ENCODE assay signal across 17 cellular contexts in the genomic region with DNA sequence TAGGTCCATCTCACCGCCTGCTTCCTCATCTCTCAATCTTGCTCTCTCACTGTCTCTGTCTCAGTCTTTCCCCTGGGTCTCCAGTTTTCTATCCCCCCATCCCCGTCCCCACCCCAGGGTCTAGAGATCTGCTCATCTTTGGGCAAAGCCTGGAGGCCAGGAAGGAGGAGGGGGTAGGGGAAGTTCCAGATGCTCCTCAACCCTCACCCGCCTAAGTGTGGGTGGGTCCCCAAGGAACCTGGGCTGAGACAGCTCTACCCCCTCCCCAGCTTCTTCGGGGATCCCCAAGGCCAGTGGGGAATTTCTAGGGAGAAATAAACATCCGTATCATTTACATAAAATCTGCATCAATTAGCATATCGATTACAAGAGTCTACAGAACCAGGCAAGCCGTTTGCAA. TPM values are rescaled to one million over a fixed set of nuclear protein-coding genes. Genes with fewer than 3 reads are reported as not detected.
A peak's percentile ranks its signal among the peaks of the same experiment; 100 is the strongest.
DNase-seq lines count a peak whose midpoint lies in the region; TF ChIP-seq lines count a peak whose summit lies in the region.
"Had no signal": no experiment of that assay in that cellular context is flagged by ENCODE, and none has a peak within 500 bp of the region (broad histone marks: within the 10 kb centered on the region; RNA-seq: fewer than 3 reads in every experiment).

No MANE protein-coding gene starts in this region.

- CTCF ChIA-PET in Calu3 (lab: Charles Lee) = no interaction called here

- H3K27me3 Mint-ChIP-seq in Calu3 (ENCODE audit: unreplicated experiment) (peaks cover 42% of the 10 kb centered on the region), brain (peaks cover 8% of the 10 kb centered on the region)

- H3K36me3 Mint-ChIP-seq in Calu3 (ENCODE audit: insufficient read depth, unreplicated experiment) = no peaks in the 10 kb centered on the region
- no peaks in the 10 kb centered on the region for H3K36me3 Mint-ChIP-seq in brain
- H3K36me3 Mint-ChIP-seq: CD8-positive, alpha-beta memory T cell had no signal

- H2BK120ac ChIP-seq in neuronal stem cell (ENCODE audit: low read depth, low read length) = no peak overlapping the region

- no peak overlapping the region for H4K91ac ChIP-seq in neuronal stem cell (ENCODE audit: low read depth, low read length, poor library complexity)

- no peaks in the 10 kb centered on the region for H3K9me3 ChIP-seq in OCI-LY3 (ENCODE audit: insufficient read depth, low read length)
- H3K9me3 ChIP-seq in neuronal stem cell (replicated peaks in 1 of 2; ENCODE audit: control insufficient read depth in 2 of 2, insufficient read depth in 1 of 2, low read depth in 1 of 2, low read length in 2 of 2) = no peaks in the 10 kb centered on the region
- H3K9me3 ChIP-seq: A549; BE2C; BLaER1 treated with 17β-estradiol and CSF1 and Interleukin-3, amounts not matched to agents 10 nM and 100 nM had no signal

- H3K27ac ChIP-seq in OCI-LY3 (ENCODE audit: low read length) (no peak overlapping the region), neuronal stem cell (replicated peaks; ENCODE audit: low read length) (no peak overlapping the region)
- H3K27ac ChIP-seq: A549; BLaER1 treated with 17β-estradiol and CSF1 and Interleukin-3, amounts not matched to agents 10 nM and 100 nM had no signal

- H3K79me1 ChIP-seq in neuronal stem cell (ENCODE audit: low read depth, low read length) = no peaks in the 10 kb centered on the region

- H3K4me1 Mint-ChIP-seq in Calu3 (ENCODE audit: low read depth, unreplicated experiment) (peaks cover 7% of the 10 kb centered on the region), brain (peaks cover 24% of the 10 kb centered on the region)
- H3K4me1 Mint-ChIP-seq: CD8-positive, alpha-beta memory T cell had no signal

- peak overlapping the region; percentile 89 for H2BK15ac ChIP-seq in neuronal stem cell (ENCODE audit: low read length)

- peaks cover 30% of the 10 kb centered on the region for H3K4me1 ChIP-seq in OCI-LY3 (ENCODE audit: low read length)
- peaks cover 3 to 4% of the 10 kb centered on the region in 2 donors for H3K4me1 ChIP-seq in neuronal stem cell (ENCODE audit: control insufficient read depth in 2 of 2, insufficient read depth in 1 of 2, low read depth in 1 of 2, low read length in 2 of 2)
- H3K4me1 ChIP-seq: A549, BE2C had no signal

- no peaks in the 10 kb centered on the region for H3K79me2 ChIP-seq in OCI-LY3 (ENCODE audit: low read length)

- no CpG with 5 or more reads among the region's 7 CpGs for WGBS in neuronal stem cell (ENCODE audit: extremely low coverage in 2 of 2, insufficient read length in 2 of 2, insufficient replicate concordance in 1 of 2), 2 donors

- H3K4me2 ChIP-seq in OCI-LY3 (ENCODE audit: low read length) (peak overlapping the region; percentile 26), neuronal stem cell (ENCODE audit: insufficient read depth, low read length, poor library complexity, severe bottlenecking) (no peak overlapping the region)
- H3K4me2 ChIP-seq: A549 had no signal

- DNase-seq in Calu3 (no peak), neuronal stem cell (ENCODE audit: low spot score) (no peak), kidney glomerular epithelial cell (lab: John Stamatoyannopoulos, UW) (no peak), DMS153 treated with DMSO at 0.1 percent for 48 hours (lab: John Stamatoyannopoulos, UW; ENCODE audit: unreplicated experiment) (no peak), KG1 (lab: John Stamatoyannopoulos, UW) (no peak)
- DNase-seq in stimulated activated CD4-positive, alpha-beta T cell treated with anti-CD3 and anti-CD28 coated beads, Interleukin-2, amount 100 ng/mL, for 48 hours = no peak
- DNase-seq: ACHN; BE2C; CD4-positive, alpha-beta T cell; CD8-positive, alpha-beta memory T cell; DND-41; GOT3; HCEC 1CT had no signal

- H3K4ac ChIP-seq in neuronal stem cell (ENCODE audit: low read length) = no peak overlapping the region

- H3K27me3 ChIP-seq in OCI-LY3 (ENCODE audit: low read depth, low read length) (no peaks in the 10 kb centered on the region), neuronal stem cell (ENCODE audit: control insufficient read depth in 3 of 3, insufficient read depth in 3 of 3, low read depth in 1 of 3, low read length in 3 of 3) (peaks cover 0 to 2% (median 0%) of the 10 kb centered on the region in 3 experiments)
- H3K27me3 ChIP-seq: BLaER1 treated with 17β-estradiol and CSF1 and Interleukin-3, amounts not matched to agents 10 nM and 100 nM had no signal

- intact Hi-C loops in Calu3 (cut with micrococcal nuclease; ENCODE audit: unreplicated experiment) = no loop called here

- peak overlapping the region; percentile 57 for H3K18ac ChIP-seq in neuronal stem cell (ENCODE audit: low read length)

- no TSS peak for BruUV-seq in Calu3 (replicated peaks; lab: Mats Ljungman, UMichigan)

- H3K14ac ChIP-seq in neuronal stem cell (ENCODE audit: low read length) = no peak overlapping the region

- H3K27ac Mint-ChIP-seq in Calu3 (ENCODE audit: unreplicated experiment) = peak overlapping the region; percentile 66
- H3K27ac Mint-ChIP-seq in brain = peak overlapping the region in 3 of 5 experiments; percentile 14 to 85 (median 30)
- H3K27ac Mint-ChIP-seq: CD4-positive, alpha-beta T cell; CD8-positive, alpha-beta memory T cell had no signal

- H2AFZ ChIP-seq in OCI-LY3 (ENCODE audit: low read depth, low read length) (no peak overlapping the region), neuronal stem cell (ENCODE audit: low read length) (no peak overlapping the region)

- H3K4me3 Mint-ChIP-seq in Calu3 (ENCODE audit: low read depth, unreplicated experiment) (no peak overlapping the region), brain (no peak overlapping the region)
- H3K4me3 Mint-ChIP-seq: CD4-positive, alpha-beta T cell; CD8-positive, alpha-beta memory T cell had no signal

- H4K20me1 ChIP-seq in OCI-LY3 (ENCODE audit: insufficient read depth, low read length) = no peaks in the 10 kb centered on the region
- H4K20me1 ChIP-seq: BLaER1 treated with 17β-estradiol and CSF1 and Interleukin-3, amounts not matched to agents 10 nM and 100 nM had no signal

- TF ChIP-seq CTCF in Calu3 (IDR thresholded peaks at IDR 0.05; ENCODE audit: unreplicated experiment) = no peak
- TF ChIP-seq CTCF in OCI-LY3 (IDR thresholded peaks at IDR 0.05; ENCODE audit: low read depth, low read length) = no peak
- TF ChIP-seq CTCF in brain (conservative IDR thresholded peaks at IDR 0.05) = no peak

- H3K9me3 Mint-ChIP-seq in Calu3 (ENCODE audit: low read depth, unreplicated experiment) = no peaks in the 10 kb centered on the region
- peaks cover 0 to 14% (median 0%) of the 10 kb centered on the region in 5 experiments for H3K9me3 Mint-ChIP-seq in brain
- H3K9me3 Mint-ChIP-seq: CD4-positive, alpha-beta T cell had no signal

- H3K9ac ChIP-seq in OCI-LY3 (ENCODE audit: low read length) (no peak overlapping the region), neuronal stem cell (ENCODE audit: low read depth, low read length, poor library complexity) (no peak overlapping the region)
- H3K9ac ChIP-seq: BLaER1 treated with 17β-estradiol and CSF1 and Interleukin-3, amounts not matched to agents 10 nM and 100 nM had no signal

- H3K4me3 ChIP-seq in OCI-LY3 (ENCODE audit: low read length) (no peak overlapping the region), neuronal stem cell (ENCODE audit: low read length in 2 of 2) (no peak overlapping the region)
- H3K4me3 ChIP-seq: A549; BLaER1 treated with 17β-estradiol and CSF1 and Interleukin-3, amounts not matched to agents 10 nM and 100 nM had no signal

- no peak overlapping the region for H3K23ac ChIP-seq in neuronal stem cell (ENCODE audit: low read depth, low read length, poor library complexity)

- H2BK12ac ChIP-seq in neuronal stem cell (ENCODE audit: low read length) = peak overlapping the region; percentile 88

- H3K36me3 ChIP-seq in OCI-LY3 (replicated peaks; ENCODE audit: low read depth, low read length) (no peaks in the 10 kb centered on the region), neuronal stem cell (replicated peaks in 1 of 2; ENCODE audit: control insufficient read depth in 2 of 2, insufficient read depth in 2 of 2, low read length in 2 of 2) (no peaks in the 10 kb centered on the region)
- H3K36me3 ChIP-seq: BE2C; BLaER1 treated with 17β-estradiol and CSF1 and Interleukin-3, amounts not matched to agents 10 nM and 100 nM had no signal

- peak overlapping the region; percentile 95 for H2AK5ac ChIP-seq in neuronal stem cell (ENCODE audit: low read depth, low read length)

- H4K8ac ChIP-seq in neuronal stem cell (ENCODE audit: low read depth, low read length) = no peak overlapping the region

- H2BK5ac ChIP-seq in neuronal stem cell (ENCODE audit: low read length) = peak overlapping the region; percentile 94

RNA-seq across cellular contexts. Expression of a gene that starts 31.8 kb away (rescaled TPM):
- total RNA-seq in Calu3 (2022) = 0.21 and 0.34 TPM in 2 replicates
- polyA plus RNA-seq in brain (ENCODE audit: insufficient read depth, low read depth, low replicate concordance) = 39.1 TPM
- 42.5 TPM for polyA plus RNA-seq in neuronal stem cell (2013, experiment 1 of 2)
- polyA plus RNA-seq in neuronal stem cell (2013, experiment 2 of 2) = 43.0 TPM
- polyA plus RNA-seq: CD8-positive, alpha-beta memory T cell had no signal

RNA-seq across cellular contexts. Expression of a gene that starts 48.0 kb away (rescaled TPM):
- total RNA-seq in Calu3 (2022) = 4.3 and 5.3 TPM in 2 replicates
- polyA plus RNA-seq in brain (ENCODE audit: insufficient read depth, low read depth, low replicate concordance) = 38.6 TPM
- polyA plus RNA-seq in neuronal stem cell (2013, experiment 1 of 2) = 15.5 TPM
- polyA plus RNA-seq in neuronal stem cell (2013, experiment 2 of 2) = 15.7 TPM

RNA-seq across cellular contexts. Expression of a gene that starts 51.5 kb away (rescaled TPM):
- total RNA-seq in Calu3 (2022) = 28.5 and 36.4 TPM in 2 replicates
- 0.14 TPM for polyA plus RNA-seq in brain (ENCODE audit: insufficient read depth, low read depth, low replicate concordance)
- polyA plus RNA-seq in neuronal stem cell (2013, experiment 1 of 2) = not detected
- 0.01 TPM for polyA plus RNA-seq in neuronal stem cell (2013, experiment 2 of 2)
- total RNA-seq: CD4-positive, alpha-beta T cell; CD8-positive, alpha-beta memory T cell had no signal

RNA-seq across cellular contexts. Expression of a gene that starts 56.3 kb away (rescaled TPM):
- 7.6 and 13.1 TPM in 2 replicates for total RNA-seq in Calu3 (2022)
- 1.5 TPM for polyA plus RNA-seq in brain (ENCODE audit: insufficient read depth, low read depth, low replicate concordance)
- 2.9 TPM for polyA plus RNA-seq in neuronal stem cell (2013, experiment 1 of 2)
- 2.9 TPM for polyA plus RNA-seq in neuronal stem cell (2013, experiment 2 of 2)
- total RNA-seq: CD8-positive, alpha-beta memory T cell had no signal
